18 cellular contexts compared by ENCODE assay signal in the genomic region with DNA sequence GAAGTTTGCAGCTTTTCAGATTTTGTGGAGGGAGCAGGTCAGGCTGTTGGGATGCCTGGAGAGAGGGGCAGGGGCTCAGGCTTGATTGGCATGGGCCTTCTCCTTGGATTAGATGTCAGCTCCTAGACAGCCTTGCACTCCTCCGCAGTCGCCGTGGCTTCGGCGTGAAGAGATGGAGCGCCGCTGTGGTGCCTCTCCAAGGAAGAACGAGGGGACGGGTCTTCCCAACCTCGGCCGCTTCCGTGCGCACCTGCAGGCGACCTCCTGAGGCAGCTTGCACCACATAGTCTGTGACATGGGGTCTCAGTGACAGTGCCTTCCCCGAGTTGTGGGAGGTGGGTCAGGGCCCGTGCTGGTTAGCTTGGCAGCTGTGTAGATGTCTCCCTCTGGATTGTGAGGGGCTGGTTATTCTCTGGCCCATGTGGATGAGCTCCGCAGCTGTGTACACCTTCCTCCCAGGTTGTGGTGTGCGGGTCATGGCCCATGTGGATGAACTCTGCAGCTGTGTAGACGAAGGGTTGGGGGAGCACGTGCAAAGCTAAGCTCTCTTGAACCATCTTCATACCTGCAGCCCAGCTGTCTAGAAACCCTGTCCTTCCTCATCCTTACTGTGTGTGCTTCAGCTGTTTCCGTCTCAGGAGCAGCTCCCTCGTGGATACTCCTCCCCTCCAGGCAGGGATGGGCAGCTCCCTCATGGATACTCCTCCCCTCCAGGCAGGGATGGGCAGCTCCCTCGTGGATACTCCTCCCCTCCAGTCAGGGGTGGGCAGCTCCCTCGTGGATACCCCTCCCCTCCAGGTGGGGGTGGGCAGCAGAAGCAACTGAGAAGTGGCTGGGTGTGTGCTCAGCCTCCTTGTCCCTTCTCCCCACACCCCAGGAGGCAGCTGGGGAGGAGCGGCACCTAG.
DNase-seq lines count a peak whose midpoint lies in the region; ATAC-seq and TF ChIP-seq lines count a peak whose summit lies in the region.
"Had no signal": no experiment of that assay in that cellular context is flagged by ENCODE, and none has a peak within 500 bp of the region (broad histone marks: within the 10 kb centered on the region; RNA-seq: fewer than 3 reads in every experiment).

No MANE protein-coding gene starts in this region.

- no peak for TF ChIP-seq CTCF in GM23338 (conservative IDR thresholded peaks at IDR 0.05; ENCODE audit: low read depth in 2 of 2)
- no peak for TF ChIP-seq CTCF in ascending aorta (IDR thresholded peaks at IDR 0.05)
- no peak for TF ChIP-seq CTCF in sigmoid colon (IDR thresholded peaks at IDR 0.05)

- no peaks in the 10 kb centered on the region for H3K9me3 Mint-ChIP-seq in GM23338
- H3K9me3 Mint-ChIP-seq: central memory CD8-positive, alpha-beta T cell; effector memory CD8-positive, alpha-beta T cell had no signal

- H3K27ac ChIP-seq in GM23338 (ENCODE audit: low read depth) (no peak overlapping the region), ascending aorta (peak overlapping the region; percentile 42 to 67), sigmoid colon (peak overlapping the region in 2 of 4 donors; percentile 43 to 48)
- H3K27ac ChIP-seq: pancreas had no signal

- WGBS in sigmoid colon, 2 donors = 88 to 91% methylated on average over 25 of the region's 25 CpGs

- no peak overlapping the region for H3K4me3 ChIP-seq in GM23338
- H3K4me3 ChIP-seq in ascending aorta = no peak overlapping the region
- H3K4me3 ChIP-seq in sigmoid colon = no peak overlapping the region
- H3K4me3 ChIP-seq: pancreas had no signal

- TF ChIP-seq POLR2A in sigmoid colon (IDR thresholded peaks at IDR 0.05) = no peak

- H3K9me3 ChIP-seq in ascending aorta (no peaks in the 10 kb centered on the region), sigmoid colon (no peaks in the 10 kb centered on the region)
- H3K9me3 ChIP-seq: pancreas had no signal

- H3K27me3 ChIP-seq in GM23338 (ENCODE audit: insufficient read depth) = no peaks in the 10 kb centered on the region
- H3K27me3 ChIP-seq in ascending aorta = no peaks in the 10 kb centered on the region
- H3K27me3 ChIP-seq in sigmoid colon = no peaks in the 10 kb centered on the region
- H3K27me3 ChIP-seq: pancreas had no signal

- H3K4me1 ChIP-seq in GM23338 (ENCODE audit: insufficient read depth) (no peaks in the 10 kb centered on the region), ascending aorta (peaks cover 0 to 24% of the 10 kb centered on the region in 2 donors), sigmoid colon (peaks cover 0 to 32% (median 7%) of the 10 kb centered on the region in 4 donors)
- H3K4me1 ChIP-seq: pancreas had no signal

- H3K27me3 Mint-ChIP-seq in GM23338 (ENCODE audit: insufficient read depth, low read depth, poor library complexity) = peaks cover 5% of the 10 kb centered on the region
- H3K27me3 Mint-ChIP-seq: central memory CD8-positive, alpha-beta T cell had no signal

- H3K4me1 Mint-ChIP-seq in GM23338 = no peaks in the 10 kb centered on the region
- H3K4me1 Mint-ChIP-seq: central memory CD8-positive, alpha-beta T cell had no signal

- H3K79me2 ChIP-seq in GM23338 (replicated peaks; ENCODE audit: insufficient read depth) = no peaks in the 10 kb centered on the region

- no peaks in the 10 kb centered on the region for H3K36me3 Mint-ChIP-seq in GM23338 (ENCODE audit: low read depth)

- H3K27ac Mint-ChIP-seq in GM23338 = no peak overlapping the region

- H4K20me1 ChIP-seq in GM23338 (replicated peaks; ENCODE audit: insufficient read depth) = no peaks in the 10 kb centered on the region

- no peak overlapping the region for H3K4me2 ChIP-seq in GM23338

- no peak for DNase-seq in GM23338 (ENCODE audit: low spot score)
- peak in 1 of 2 donors; percentile 62 for DNase-seq in ascending aorta (ENCODE audit: low spot score in 2 of 2)
- peak; percentile 15 for DNase-seq in iPS-NIHi11 (ENCODE audit: low spot score)
- peak; percentile 55 for DNase-seq in sigmoid colon
- DNase-seq in NCI-H2107 treated with DMSO at 0.1 percent for 48 hours (lab: John Stamatoyannopoulos, UW; ENCODE audit: unreplicated experiment) = no peak
- no peak for DNase-seq in NOMO-1 treated with dmso at 0.1 percent for 144 hours (lab: John Stamatoyannopoulos, UW; ENCODE audit: unreplicated experiment)
- DNase-seq in putamen (ENCODE audit: low spot score) = no peak
- DNase-seq: activated CD4-positive, CD25-positive, alpha-beta regulatory T cell; effector memory CD8-positive, alpha-beta T cell; hypothalamus; NCI-H1092 treated with DMSO at 0.1 percent for 48 hours; NCI-H526; OCI-M1; pancreas; stimulated activated CD4-positive, alpha-beta T cell treated with anti-CD3 and anti-CD28 coated beads, Interleukin-4, amount 100 ng/mL, for 1 hour; T-helper 2 cell had no signal

- H3F3A ChIP-seq in GM23338 (replicated peaks; ENCODE audit: low read depth) = no peaks in the 10 kb centered on the region

- intact Hi-C loops in ascending aorta (cut with DNase I) (no loop called here), sigmoid colon (cut with DNase I) (no loop called here)

- H2AFZ ChIP-seq in GM23338 = peak overlapping the region; percentile 43; the same call in 1 of the 2 replicates

- H3K9me2 ChIP-seq in GM23338 (ENCODE audit: insufficient read depth) = no peaks in the 10 kb centered on the region

- H3K4me3 Mint-ChIP-seq in GM23338 = no peak overlapping the region
- H3K4me3 Mint-ChIP-seq: central memory CD8-positive, alpha-beta T cell; effector memory CD8-positive, alpha-beta T cell had no signal

- ATAC-seq in GM23338 (peak; percentile 66), HG02970 (IDR thresholded peaks at IDR 0.05; ENCODE audit: low FRiP score, unreplicated experiment) (no peak)
- ATAC-seq: effector memory CD8-positive, alpha-beta T cell; pancreas had no signal

- no peaks in the 10 kb centered on the region for H3K36me3 ChIP-seq in GM23338 (ENCODE audit: insufficient read depth)
- H3K36me3 ChIP-seq in ascending aorta = peaks cover 0 to 5% of the 10 kb centered on the region in 2 donors
- peaks cover 0 to 8% (median 0%) of the 10 kb centered on the region in 4 donors for H3K36me3 ChIP-seq in sigmoid colon
- H3K36me3 ChIP-seq: pancreas had no signal

- TF ChIP-seq EP300 in sigmoid colon (IDR thresholded peaks at IDR 0.05) = no peak

TF ChIP-seq in GM23338, 12 proteins besides CTCF, POLR2A, EP300 and RAD21 (continues in another document):
- TF ChIP-seq NANOG (IDR thresholded peaks at IDR 0.05; ENCODE audit: borderline replicate concordance) (no peak), ZNF114 (CRISPR knock-in tag; IDR thresholded peaks at IDR 0.05) (no peak)
- TF ChIP-seq, protein P1, sequence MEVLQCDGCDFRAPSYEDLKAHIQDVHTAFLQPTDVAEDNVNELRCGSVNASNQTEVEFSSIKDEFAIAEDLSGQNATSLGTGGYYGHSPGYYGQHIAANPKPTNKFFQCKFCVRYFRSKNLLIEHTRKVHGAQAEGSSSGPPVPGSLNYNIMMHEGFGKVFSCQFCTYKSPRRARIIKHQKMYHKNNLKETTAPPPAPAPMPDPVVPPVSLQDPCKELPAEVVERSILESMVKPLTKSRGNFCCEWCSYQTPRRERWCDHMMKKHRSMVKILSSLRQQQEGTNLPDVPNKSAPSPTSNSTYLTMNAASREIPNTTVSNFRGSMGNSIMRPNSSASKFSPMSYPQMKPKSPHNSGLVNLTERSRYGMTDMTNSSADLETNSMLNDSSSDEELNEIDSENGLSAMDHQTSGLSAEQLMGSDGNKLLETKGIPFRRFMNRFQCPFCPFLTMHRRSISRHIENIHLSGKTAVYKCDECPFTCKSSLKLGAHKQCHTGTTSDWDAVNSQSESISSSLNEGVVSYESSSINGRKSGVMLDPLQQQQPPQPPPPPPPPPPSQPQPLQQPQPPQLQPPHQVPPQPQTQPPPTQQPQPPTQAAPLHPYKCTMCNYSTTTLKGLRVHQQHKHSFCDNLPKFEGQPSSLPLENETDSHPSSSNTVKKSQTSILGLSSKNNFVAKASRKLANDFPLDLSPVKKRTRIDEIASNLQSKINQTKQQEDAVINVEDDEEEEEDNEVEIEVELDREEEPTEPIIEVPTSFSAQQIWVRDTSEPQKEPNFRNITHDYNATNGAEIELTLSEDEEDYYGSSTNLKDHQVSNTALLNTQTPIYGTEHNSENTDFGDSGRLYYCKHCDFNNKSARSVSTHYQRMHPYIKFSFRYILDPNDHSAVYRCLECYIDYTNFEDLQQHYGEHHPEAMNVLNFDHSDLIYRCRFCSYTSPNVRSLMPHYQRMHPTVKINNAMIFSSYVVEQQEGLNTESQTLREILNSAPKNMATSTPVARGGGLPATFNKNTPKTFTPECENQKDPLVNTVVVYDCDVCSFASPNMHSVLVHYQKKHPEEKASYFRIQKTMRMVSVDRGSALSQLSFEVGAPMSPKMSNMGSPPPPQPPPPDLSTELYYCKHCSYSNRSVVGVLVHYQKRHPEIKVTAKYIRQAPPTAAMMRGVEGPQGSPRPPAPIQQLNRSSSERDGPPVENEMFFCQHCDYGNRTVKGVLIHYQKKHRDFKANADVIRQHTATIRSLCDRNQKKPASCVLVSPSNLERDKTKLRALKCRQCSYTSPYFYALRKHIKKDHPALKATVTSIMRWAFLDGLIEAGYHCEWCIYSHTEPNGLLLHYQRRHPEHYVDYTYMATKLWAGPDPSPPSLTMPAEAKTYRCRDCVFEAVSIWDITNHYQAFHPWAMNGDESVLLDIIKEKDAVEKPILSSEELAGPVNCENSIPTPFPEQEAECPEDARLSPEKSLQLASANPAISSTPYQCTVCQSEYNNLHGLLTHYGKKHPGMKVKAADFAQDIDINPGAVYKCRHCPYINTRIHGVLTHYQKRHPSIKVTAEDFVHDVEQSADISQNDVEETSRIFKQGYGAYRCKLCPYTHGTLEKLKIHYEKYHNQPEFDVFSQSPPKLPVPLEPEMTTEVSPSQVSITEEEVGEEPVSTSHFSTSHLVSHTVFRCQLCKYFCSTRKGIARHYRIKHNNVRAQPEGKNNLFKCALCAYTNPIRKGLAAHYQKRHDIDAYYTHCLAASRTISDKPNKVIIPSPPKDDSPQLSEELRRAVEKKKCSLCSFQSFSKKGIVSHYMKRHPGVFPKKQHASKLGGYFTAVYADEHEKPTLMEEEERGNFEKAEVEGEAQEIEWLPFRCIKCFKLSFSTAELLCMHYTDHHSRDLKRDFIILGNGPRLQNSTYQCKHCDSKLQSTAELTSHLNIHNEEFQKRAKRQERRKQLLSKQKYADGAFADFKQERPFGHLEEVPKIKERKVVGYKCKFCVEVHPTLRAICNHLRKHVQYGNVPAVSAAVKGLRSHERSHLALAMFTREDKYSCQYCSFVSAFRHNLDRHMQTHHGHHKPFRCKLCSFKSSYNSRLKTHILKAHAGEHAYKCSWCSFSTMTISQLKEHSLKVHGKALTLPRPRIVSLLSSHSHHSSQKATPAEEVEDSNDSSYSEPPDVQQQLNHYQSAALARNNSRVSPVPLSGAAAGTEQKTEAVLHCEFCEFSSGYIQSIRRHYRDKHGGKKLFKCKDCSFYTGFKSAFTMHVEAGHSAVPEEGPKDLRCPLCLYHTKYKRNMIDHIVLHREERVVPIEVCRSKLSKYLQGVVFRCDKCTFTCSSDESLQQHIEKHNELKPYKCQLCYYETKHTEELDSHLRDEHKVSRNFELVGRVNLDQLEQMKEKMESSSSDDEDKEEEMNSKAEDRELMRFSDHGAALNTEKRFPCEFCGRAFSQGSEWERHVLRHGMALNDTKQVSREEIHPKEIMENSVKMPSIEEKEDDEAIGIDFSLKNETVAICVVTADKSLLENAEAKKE (CRISPR knock-in tag; IDR thresholded peaks at IDR 0.05) = no peak

Comparison
In these comparisons a context has a peak if more than half of its experiments do, and no peak if none do; other contexts are left out.
1. DNase-seq: peak in iPS-NIHi11 (single experiment) and sigmoid colon (single experiment); none in GM23338 (single experiment), NCI-H2107 treated with DMSO at 0.1 percent for 48 hours (single experiment), NOMO-1 treated with dmso at 0.1 percent for 144 hours (single experiment) and putamen (single experiment).